ENCODE assay signal across 10 cellular contexts in the genomic region with DNA sequence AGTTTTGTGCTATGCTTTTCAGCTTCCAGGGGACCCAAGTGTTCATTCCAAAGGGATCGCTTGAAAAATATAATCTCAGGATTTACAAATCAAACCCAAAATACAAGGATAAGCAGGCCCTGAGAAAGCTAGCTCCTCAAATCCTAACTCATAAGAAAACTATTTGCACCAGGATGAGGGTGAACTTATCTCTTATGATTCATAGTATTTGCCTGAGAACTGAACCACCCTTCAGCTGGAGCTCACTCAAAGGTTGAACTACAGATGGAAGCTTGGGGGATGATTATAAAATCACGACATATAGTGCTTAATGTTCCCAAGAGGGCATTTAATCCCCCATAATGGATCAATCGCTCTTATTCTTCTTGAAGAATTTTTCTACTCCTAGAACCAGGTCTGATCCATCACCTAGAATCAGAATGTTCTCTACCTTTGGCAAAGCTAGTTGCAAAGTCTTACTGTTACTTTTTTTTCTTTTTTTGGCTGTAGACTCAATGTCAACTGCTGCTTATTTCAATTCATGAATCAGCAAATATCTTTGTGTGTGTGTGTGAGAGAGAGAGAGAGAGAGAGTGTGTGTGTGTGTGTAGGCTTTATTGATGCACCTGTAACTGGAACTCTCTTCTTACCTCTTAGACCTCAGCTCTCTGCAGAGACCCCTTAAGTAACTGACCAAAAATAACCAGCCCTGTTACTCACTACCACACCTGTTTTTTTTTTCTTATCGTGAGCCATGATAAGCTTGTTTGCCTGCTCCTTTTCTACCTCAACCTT. TPM values are rescaled to one million over a fixed set of nuclear protein-coding genes. Genes with fewer than 3 reads are reported as not detected.
DNase-seq lines count a peak whose midpoint lies in the region; ATAC-seq, FAIRE-seq and TF ChIP-seq lines count a peak whose summit lies in the region.
"Had no signal": no experiment of that assay in that cellular context is flagged by ENCODE, and none has a peak within 500 bp of the region (broad histone marks: within the 10 kb centered on the region; RNA-seq: fewer than 3 reads in every experiment).

No MANE protein-coding gene starts in this region.

- H3K4me1 ChIP-seq in foreskin keratinocyte: peaks cover 22% of the 10 kb centered on the region

- peak; percentile 31 to 33 for ATAC-seq in activated T-cell treated with anti-CD3 and anti-CD28 coated beads, Interleukin-2, amount 50 U/mL, for 72 hours (replicated peaks in 1 of 2)
- ATAC-seq in foreskin keratinocyte (peak; percentile 85), GM18868 (IDR thresholded peaks at IDR 0.05; ENCODE audit: unreplicated experiment) (no peak)

- peak overlapping the region; percentile 66 to 79 for H3K4me3 Mint-ChIP-seq in activated T-cell treated with anti-CD3 and anti-CD28 coated beads, Interleukin-2, amount 50 U/mL, for 72 hours
- H3K4me3 Mint-ChIP-seq in activated CD4-positive, alpha-beta memory T cell treated with anti-CD3 and anti-CD28 coated beads, Interleukin-2, amount 10 ng/mL, durations not matched to agents 7 days and 5 days: peak overlapping the region; percentile 72
- peak overlapping the region; percentile 58 for H3K4me3 Mint-ChIP-seq in type B pancreatic cell

- H3K9me3 Mint-ChIP-seq in activated T-cell treated with anti-CD3 and anti-CD28 coated beads, Interleukin-2, amount 50 U/mL, for 72 hours: no peaks in the 10 kb centered on the region
- H3K9me3 Mint-ChIP-seq in activated CD4-positive, alpha-beta memory T cell treated with anti-CD3 and anti-CD28 coated beads, Interleukin-2, amount 10 ng/mL, durations not matched to agents 7 days and 5 days: peaks cover 12% of the 10 kb centered on the region
- H3K9me3 Mint-ChIP-seq in type B pancreatic cell: peaks cover 4% of the 10 kb centered on the region

- POLR2A ChIA-PET in activated CD4-positive, alpha-beta memory T cell treated with anti-CD3 and anti-CD28 coated beads, Interleukin-2, amount 10 ng/mL, durations not matched to agents 7 days and 5 days (lab: Charles Lee): interaction anchor here (0.6 to 17.4 kb wide), 18 partner anchors 10 to 173 kb away, joined by 3 to 410 read pairs (median 4); partner anchors contain the start of gene ARL4C

- no peak for FAIRE-seq in D721Med (lab: Jason Lieb, UNC)

- CTCF ChIA-PET in activated CD4-positive, alpha-beta memory T cell treated with anti-CD3 and anti-CD28 coated beads, Interleukin-2, amount 10 ng/mL, durations not matched to agents 7 days and 5 days (lab: Charles Lee): interaction anchor here (0.6 to 9.9 kb wide), 11 partner anchors 10 to 316 kb away, joined by 3 to 79 read pairs (median 3); no protein-coding TSS in a partner anchor

- no peaks in the 10 kb centered on the region for H3K27me3 ChIP-seq in foreskin keratinocyte

- H3K27ac ChIP-seq in foreskin keratinocyte: peak overlapping the region; percentile 86

- H3K4me1 Mint-ChIP-seq in activated T-cell treated with anti-CD3 and anti-CD28 coated beads, Interleukin-2, amount 50 U/mL, for 72 hours (ENCODE audit: low read depth): peaks cover 96% of the 10 kb centered on the region
- peaks cover 83% of the 10 kb centered on the region for H3K4me1 Mint-ChIP-seq in activated CD4-positive, alpha-beta memory T cell treated with anti-CD3 and anti-CD28 coated beads, Interleukin-2, amount 10 ng/mL, durations not matched to agents 7 days and 5 days
- peaks cover 22% of the 10 kb centered on the region for H3K4me1 Mint-ChIP-seq in type B pancreatic cell (ENCODE audit: unreplicated experiment)

- no peak for DNase-seq in activated T-cell treated with anti-CD3 and anti-CD28 coated beads, Interleukin-2, amount 50 U/mL, for 72 hours
- no peak for DNase-seq in activated T-cell treated with anti-CD3 and anti-CD28 coated beads, Interleukin-2, amount 50 U/mL, for 48 hours
- DNase-seq in activated CD4-positive, alpha-beta memory T cell treated with anti-CD3 and anti-CD28 coated beads, Interleukin-2, amount 10 ng/mL, durations not matched to agents 7 days and 5 days: no peak
- DNase-seq in foreskin keratinocyte: peak; percentile 78 to 93
- no peak for DNase-seq in type B pancreatic cell (ENCODE audit: extremely low spot score, unreplicated experiment)
- no peak for DNase-seq in D721Med (ENCODE audit: insufficient read length, low spot score)
- DNase-seq in NCI-H748 (lab: John Stamatoyannopoulos, UW; ENCODE audit: unreplicated experiment): no peak
- DNase-seq: caudate nucleus, NCI-H1436 had no signal

- no peaks in the 10 kb centered on the region for H3K27me3 Mint-ChIP-seq in activated T-cell treated with anti-CD3 and anti-CD28 coated beads, Interleukin-2, amount 50 U/mL, for 72 hours (ENCODE audit: low read depth)
- no peaks in the 10 kb centered on the region for H3K27me3 Mint-ChIP-seq in activated CD4-positive, alpha-beta memory T cell treated with anti-CD3 and anti-CD28 coated beads, Interleukin-2, amount 10 ng/mL, durations not matched to agents 7 days and 5 days
- peaks cover 10% of the 10 kb centered on the region for H3K27me3 Mint-ChIP-seq in type B pancreatic cell

- TF ChIP-seq CTCF in foreskin keratinocyte (conservative IDR thresholded peaks at IDR 0.05) (no peak), type B pancreatic cell (conservative IDR thresholded peaks at IDR 0.05) (no peak), D721Med (IDR thresholded peaks at IDR 0.05; ENCODE audit: insufficient read depth, missing control alignments) (no peak)

- H3K36me3 Mint-ChIP-seq in activated T-cell treated with anti-CD3 and anti-CD28 coated beads, Interleukin-2, amount 50 U/mL, for 72 hours (ENCODE audit: insufficient read depth in 2 of 2): peaks cover 3 to 5% of the 10 kb centered on the region in 2 donors
- H3K36me3 Mint-ChIP-seq in activated CD4-positive, alpha-beta memory T cell treated with anti-CD3 and anti-CD28 coated beads, Interleukin-2, amount 10 ng/mL, durations not matched to agents 7 days and 5 days (ENCODE audit: low read depth): peaks cover 76% of the 10 kb centered on the region
- peaks cover 3% of the 10 kb centered on the region for H3K36me3 Mint-ChIP-seq in type B pancreatic cell

- H3K27ac Mint-ChIP-seq in activated T-cell treated with anti-CD3 and anti-CD28 coated beads, Interleukin-2, amount 50 U/mL, for 72 hours: peak overlapping the region; percentile 93
- H3K27ac Mint-ChIP-seq in activated CD4-positive, alpha-beta memory T cell treated with anti-CD3 and anti-CD28 coated beads, Interleukin-2, amount 10 ng/mL, durations not matched to agents 7 days and 5 days: peak overlapping the region; percentile 81
- peak overlapping the region; percentile 88 for H3K27ac Mint-ChIP-seq in type B pancreatic cell

RNA-seq across cellular contexts. Expression of gene ARL4C, which starts 44.8 kb away (rescaled TPM):
- 10 to 100 TPM; 52.9 to 53.7 TPM for total RNA-seq in activated T-cell treated with anti-CD3 and anti-CD28 coated beads, Interleukin-2, amount 50 U/mL, for 72 hours
- 100 to 1,000 TPM; 445 to 449 TPM for total RNA-seq in activated CD4-positive, alpha-beta memory T cell treated with anti-CD3 and anti-CD28 coated beads, Interleukin-2, amount 10 ng/mL, durations not matched to agents 7 days and 5 days
- total RNA-seq in foreskin keratinocyte: 139 and 150 TPM in 2 replicates
- polyA plus RNA-seq in foreskin keratinocyte: 105 and 111 TPM in 2 replicates
- total RNA-seq in type B pancreatic cell (ENCODE audit: low replicate concordance): 72.1 and 122 TPM in 2 replicates

Comparison
In these comparisons a context has a peak if more than half of its experiments do, and no peak if none do; other contexts are left out.
1. DNase-seq: peak in foreskin keratinocyte (2 of 2); none in activated T-cell treated with anti-CD3 and anti-CD28 coated beads, Interleukin-2, amount 50 U/mL, for 72 hours (0 of 2), activated T-cell treated with anti-CD3 and anti-CD28 coated beads, Interleukin-2, amount 50 U/mL, for 48 hours (0 of 2), activated CD4-positive, alpha-beta memory T cell treated with anti-CD3 and anti-CD28 coated beads, Interleukin-2, amount 10 ng/mL, durations not matched to agents 7 days and 5 days (single experiment), type B pancreatic cell (single experiment), D721Med (single experiment) and NCI-H748 (single experiment).
2. Peak in every context shown above with its lines, with median percentiles within 50 percentile points of each other: H3K27ac Mint-ChIP-seq and H3K4me3 Mint-ChIP-seq.